In the genomic region with DNA sequence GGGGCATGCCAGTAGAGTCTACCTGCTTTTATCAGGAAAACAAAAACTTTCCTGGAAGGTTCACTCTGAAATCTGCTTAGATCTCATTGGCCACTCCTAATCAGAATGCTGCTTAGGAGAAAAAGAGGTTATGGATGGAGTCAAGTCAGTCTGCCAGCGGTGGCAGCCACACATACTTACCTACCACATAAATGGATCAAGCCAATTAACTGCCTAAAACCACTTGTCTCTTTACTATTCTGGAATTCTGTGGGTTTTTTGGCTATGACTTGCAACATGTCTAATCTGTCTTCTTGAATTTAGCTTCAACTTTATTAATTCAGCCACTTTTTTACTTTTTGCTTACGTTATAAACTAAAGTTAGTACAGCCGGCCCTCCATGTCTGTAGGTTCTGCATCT, we compare ENCODE assay signal across 8 cellular contexts.
"Had no signal": no experiment of that assay in that cellular context is flagged by ENCODE, and none has a peak within 500 bp of the region (broad histone marks: within the 10 kb centered on the region; RNA-seq: fewer than 3 reads in every experiment).

No MANE protein-coding gene starts in this region.

- FAIRE-seq: HepG2 had no signal

- H3K4me2 ChIP-seq: GM23338, KMS-11 had no signal

- H3K36me3 ChIP-seq: HAP-1 had no signal

- H3K9ac ChIP-seq: KMS-11 had no signal

- H3K4me1 Mint-ChIP-seq: GM23338, IgD-negative memory B cell had no signal

- H2AFZ ChIP-seq: GM23338 had no signal

- H3K27ac ChIP-seq: HL-60, KMS-11 had no signal

- DNase-seq: H7, KBM-7 had no signal

- H3K27ac Mint-ChIP-seq: GM23338, IgD-negative memory B cell had no signal

- H3K4me3 Mint-ChIP-seq: GM23338, IgD-negative memory B cell had no signal

- H3K4me3 ChIP-seq: GM23338, HAP-1 had no signal

- H3K4me1 ChIP-seq: HAP-1 had no signal

- H3K36me3 Mint-ChIP-seq: IgD-negative memory B cell had no signal

- H3K9me3 Mint-ChIP-seq: GM23338 had no signal

- H3K9me3 ChIP-seq: HAP-1 had no signal
